ENCODE assay signal across 8 cellular contexts in genomic region chr1:206560021-206560716, GRCh38. TPM values are rescaled to one million over a fixed set of nuclear protein-coding genes. Genes with fewer than 3 reads are reported as not detected.
DNase-seq lines count a peak whose midpoint lies in the region; ATAC-seq and TF ChIP-seq lines count a peak whose summit lies in the region.
"Had no signal": no experiment of that assay in that cellular context is flagged by ENCODE, and none has a peak within 500 bp of the region (broad histone marks: within the 10 kb centered on the region; RNA-seq: fewer than 3 reads in every experiment).

No MANE protein-coding gene starts in this region.

- no peaks in the 10 kb centered on the region for H3K9me3 ChIP-seq in heart left ventricle

- peaks cover 54% of the 10 kb centered on the region for H3K36me3 Mint-ChIP-seq in T-cell

- H3K4me1 Mint-ChIP-seq in T-cell = peaks cover 72 to 81% (median 77%) of the 10 kb centered on the region in 3 donors

- POLR2A ChIA-PET in T-cell (lab: Charles Lee) = interaction anchor here (1.1 to 1.3 kb wide), 2 partner anchors 8 to 20 kb away, joined by 4 to 5 read pairs; no protein-coding TSS in a partner anchor

- peak overlapping the region; percentile 91 for H3K27ac ChIP-seq in HL-60 (replicated peaks)
- H3K27ac ChIP-seq in heart left ventricle = peak overlapping the region; percentile 9 to 98 (median 52)
- peak overlapping the region in 18 of 21 experiments; percentile 23 to 99 (median 88) for H3K27ac ChIP-seq in skin epidermis
- H3K27ac ChIP-seq: SK-N-MC had no signal

- H3K4me3 Mint-ChIP-seq in T-cell = peak overlapping the region; percentile 88 to 97 (median 96)

- H3K9me3 Mint-ChIP-seq in T-cell = no peaks in the 10 kb centered on the region

- WGBS in heart left ventricle, 4 donors = 47 to 49% (median 47%) methylated on average over 9 to 10 of the region's 10 CpGs

- peaks cover 5 to 94% (median 45%) of the 10 kb centered on the region in 12 donors for H3K4me1 ChIP-seq in heart left ventricle

- CTCF ChIA-PET in T-cell (lab: Charles Lee) = interaction anchor here (0.6 to 6.0 kb wide), 6 partner anchors 9 to 21 kb away, joined by 3 to 70 read pairs (median 5); no protein-coding TSS in a partner anchor

- H3K27ac Mint-ChIP-seq in T-cell = peak overlapping the region; percentile 97 to 99

- H3K4me3 ChIP-seq in HL-60 (replicated peaks; ENCODE audit: insufficient read depth, low read length) (no peak overlapping the region; the same call in 1 of the 2 replicates), heart left ventricle (peak overlapping the region in 1 of 12 donors; percentile 72), skin epidermis (peak overlapping the region in 6 of 7 experiments; percentile 1 to 67 (median 56))
- H3K4me3 ChIP-seq: SK-N-MC had no signal

- no peak for DNase-seq in HL-60 (ENCODE audit: low read depth in 1 of 2, low spot score in 1 of 2)
- DNase-seq in T-cell = no peak
- DNase-seq in heart left ventricle = peak in 4 of 5 donors; percentile 42 to 72 (median 47)
- no peak for DNase-seq in cortex of kidney (lab: John Stamatoyannopoulos, UW)

- peaks cover 0 to 24% (median 0%) of the 10 kb centered on the region in 9 donors for H3K36me3 ChIP-seq in heart left ventricle

- TF ChIP-seq POLR2A in heart left ventricle (IDR thresholded peaks at IDR 0.05) = no peak

- intact Hi-C loops in heart left ventricle (cut with DNase I) = no loop called here

- ATAC-seq in T-cell (replicated peaks in 1 of 4) (no peak), heart left ventricle (peak; percentile 63 to 72 (median 68)), HG03280 (IDR thresholded peaks at IDR 0.05; ENCODE audit: unreplicated experiment) (no peak), GM19395 (IDR thresholded peaks at IDR 0.05; ENCODE audit: unreplicated experiment) (no peak)

- H3K27me3 ChIP-seq in HL-60 (ENCODE audit: insufficient read depth, poor library complexity, severe bottlenecking) (no peaks in the 10 kb centered on the region), heart left ventricle (no peaks in the 10 kb centered on the region)

- TF ChIP-seq CTCF in HL-60 (IDR thresholded peaks at IDR 0.05; ENCODE audit: insufficient read depth, low read length) = no peak
- TF ChIP-seq CTCF in heart left ventricle (IDR thresholded peaks at IDR 0.05) = no peak

- no peaks in the 10 kb centered on the region for H3K27me3 Mint-ChIP-seq in T-cell

RNA-seq across cellular contexts. Expression of gene EIF2D, which starts 52.1 kb away (rescaled TPM):
- total RNA-seq in T-cell (10 to 100 TPM; 48.0 to 56.7 (median 49.3) TPM), heart left ventricle (10 to 100 TPM; 21.6 to 37.5 (median 29.0) TPM)
- polyA plus RNA-seq in heart left ventricle = 10 to 100 TPM; 15.6 to 26.8 TPM

RNA-seq across cellular contexts. Expression of gene RASSF5, which starts 52.8 kb away (rescaled TPM):
- 100 to 1,000 TPM; 174 to 224 (median 204) TPM for total RNA-seq in T-cell
- total RNA-seq in heart left ventricle = 10 to 100 TPM in 2 of 9 donors, 1 to 10 TPM in 7; 3.2 to 27.4 (median 5.8) TPM
- polyA plus RNA-seq in heart left ventricle = 1 to 10 TPM; 1.3 to 1.8 TPM

Comparison
In these comparisons a context has a peak if more than half of its experiments do, and no peak if none do; other contexts are left out.
1. DNase-seq: peak in heart left ventricle (4 of 5); none in HL-60 (0 of 2), T-cell (0 of 34) and cortex of kidney (single experiment).
2. ATAC-seq: peak in heart left ventricle (4 of 4); none in T-cell (0 of 4), HG03280 (single experiment) and GM19395 (single experiment).
3. RNA of gene RASSF5, which starts 52.8 kb away (total RNA-seq): 174 to 224 TPM in T-cell; 3.2 to 27.4 TPM in heart left ventricle; every median in the first group is over 4 times any median in the second.
4. Peak in every context shown above with its lines, with median percentiles within 50 percentile points of each other: H3K27ac ChIP-seq.